Comparison of ENCODE assay signal across 9 cellular contexts in genomic region chr6:81026041-81026553, GRCh38.
"Had no signal": no experiment of that assay in that cellular context is flagged by ENCODE, and none has a peak within 500 bp of the region (broad histone marks: within the 10 kb centered on the region; RNA-seq: fewer than 3 reads in every experiment).

No MANE protein-coding gene starts in this region.

- H3K36me3 ChIP-seq: HAP-1 had no signal

- H3K9ac ChIP-seq: GM23248 had no signal

- H3K27ac ChIP-seq: GM23248, HL-60 had no signal

- DNase-seq: GM23248, GOT3, H7, HFFc6, KBM-7 had no signal

- H3K9me3 ChIP-seq: HAP-1 had no signal

- H2AFZ ChIP-seq: GM23248 had no signal

- ATAC-seq: HCT116, HepG2 had no signal

- H3K4me1 ChIP-seq: HAP-1 had no signal

- H3K4me3 ChIP-seq: GM23248, HAP-1 had no signal
